ENCODE assay signal across 12 cellular contexts in genomic region chr6:111731404-111732195, GRCh38.
A peak's percentile ranks its signal among the peaks of the same experiment; 100 is the strongest.
DNase-seq lines count a peak whose midpoint lies in the region; ATAC-seq and TF ChIP-seq lines count a peak whose summit lies in the region.
"Had no signal": no experiment of that assay in that cellular context is flagged by ENCODE, and none has a peak within 500 bp of the region (broad histone marks: within the 10 kb centered on the region; RNA-seq: fewer than 3 reads in every experiment).

No MANE protein-coding gene starts in this region.

- H3K36me3 ChIP-seq in GM23338 (ENCODE audit: insufficient read depth) (peaks cover 7% of the 10 kb centered on the region; the same call in 1 of the 2 replicates), NT2/D1 (ENCODE audit: insufficient read depth, insufficient read length, low read length) (peaks cover 5% of the 10 kb centered on the region), A673 (ENCODE audit: insufficient read depth, low read length, poor library complexity, severe bottlenecking) (no peaks in the 10 kb centered on the region)

- H3K27me3 ChIP-seq in GM23338 (ENCODE audit: insufficient read depth) (no peaks in the 10 kb centered on the region), NT2/D1 (ENCODE audit: insufficient read depth, insufficient read length) (no peaks in the 10 kb centered on the region), A673 (replicated peaks; ENCODE audit: insufficient read depth, low read depth, low read length, poor library complexity) (no peaks in the 10 kb centered on the region)

- no peaks in the 10 kb centered on the region for H4K20me1 ChIP-seq in GM23338 (replicated peaks; ENCODE audit: insufficient read depth)

- POLR2A ChIA-PET in A673 (lab: Charles Lee; ENCODE audit: low non-redundant PET): no interaction called here

- H3K4me3 Mint-ChIP-seq in GM23338 (no peak overlapping the region), endothelial cell (ENCODE audit: unreplicated experiment) (peak overlapping the region; percentile 60), neural crest cell (peak overlapping the region; percentile 73)
- H3K4me3 Mint-ChIP-seq: activated naive CD8-positive, alpha-beta T cell treated with anti-CD3 and anti-CD28 coated beads, Interleukin-2, amount 10 ng/mL, durations not matched to agents 7 days and 5 days had no signal

- H3K9ac ChIP-seq in NT2/D1 (ENCODE audit: insufficient read length, low read depth): no peak overlapping the region

- intact Hi-C loops in A673 (cut with micrococcal nuclease; ENCODE audit: unreplicated experiment): no loop called here

- peaks cover 8% of the 10 kb centered on the region; the same call in 1 of the 2 replicates for H3F3A ChIP-seq in GM23338 (replicated peaks; ENCODE audit: low read depth)

- H3K27me3 Mint-ChIP-seq in GM23338 (ENCODE audit: insufficient read depth, low read depth, poor library complexity): peaks cover 3% of the 10 kb centered on the region
- peaks cover 17% of the 10 kb centered on the region for H3K27me3 Mint-ChIP-seq in endothelial cell (ENCODE audit: unreplicated experiment)
- no peaks in the 10 kb centered on the region for H3K27me3 Mint-ChIP-seq in neural crest cell (ENCODE audit: low read depth)
- H3K27me3 Mint-ChIP-seq: activated naive CD8-positive, alpha-beta T cell treated with anti-CD3 and anti-CD28 coated beads, Interleukin-2, amount 10 ng/mL, durations not matched to agents 7 days and 5 days had no signal

- H3K4me1 ChIP-seq in GM23338 (ENCODE audit: insufficient read depth) (peaks cover 15% of the 10 kb centered on the region), NT2/D1 (ENCODE audit: insufficient read depth, insufficient read length) (no peaks in the 10 kb centered on the region), A673 (ENCODE audit: insufficient read depth, low read length, poor library complexity, severe bottlenecking) (no peaks in the 10 kb centered on the region)

- H3K36me3 Mint-ChIP-seq in GM23338 (ENCODE audit: low read depth): peaks cover 35% of the 10 kb centered on the region
- peaks cover 54% of the 10 kb centered on the region for H3K36me3 Mint-ChIP-seq in endothelial cell (ENCODE audit: low read depth, unreplicated experiment)
- peaks cover 35% of the 10 kb centered on the region for H3K36me3 Mint-ChIP-seq in neural crest cell (ENCODE audit: low read depth)

- H3K79me2 ChIP-seq in GM23338 (replicated peaks; ENCODE audit: insufficient read depth): peaks cover 53% of the 10 kb centered on the region

- peak; percentile 68 for DNase-seq in GM23338 (ENCODE audit: low spot score)
- peak; percentile 23 for DNase-seq in NT2/D1 (ENCODE audit: low read depth, low spot score)
- no peak for DNase-seq in endothelial cell (ENCODE audit: low spot score)
- DNase-seq in neural crest cell (ENCODE audit: low read depth, low spot score): peak; percentile 44
- DNase-seq in A673 (ENCODE audit: low spot score): no peak
- DNase-seq in DMS153 treated with DMSO at 0.1 percent for 48 hours (lab: John Stamatoyannopoulos, UW; ENCODE audit: unreplicated experiment): no peak
- DNase-seq: activated naive CD8-positive, alpha-beta T cell treated with anti-CD3 and anti-CD28 coated beads, Interleukin-2, amount 10 ng/mL, durations not matched to agents 7 days and 5 days; NCI-H1105; PC-3 had no signal

- peaks cover 3% of the 10 kb centered on the region; the same call in 1 of the 2 replicates for H3K9me2 ChIP-seq in GM23338 (ENCODE audit: insufficient read depth)

- peaks cover 25% of the 10 kb centered on the region for H3K9me3 Mint-ChIP-seq in GM23338
- H3K9me3 Mint-ChIP-seq in endothelial cell (ENCODE audit: unreplicated experiment): no peaks in the 10 kb centered on the region
- peaks cover 9% of the 10 kb centered on the region for H3K9me3 Mint-ChIP-seq in neural crest cell

- CTCF ChIA-PET in A673 (lab: Charles Lee): no interaction called here

- ATAC-seq in GM23338 (peak; percentile 84), HG03565 (IDR thresholded peaks at IDR 0.05; ENCODE audit: unreplicated experiment) (no peak), HG03571 (IDR thresholded peaks at IDR 0.05; ENCODE audit: unreplicated experiment) (no peak)
- ATAC-seq: PC-3 had no signal

- H3K9me3 ChIP-seq in NT2/D1 (ENCODE audit: insufficient read depth, low read length) (peaks cover 27% of the 10 kb centered on the region), A673 (ENCODE audit: low read depth, low read length, poor library complexity, severe bottlenecking) (no peaks in the 10 kb centered on the region)

- TF ChIP-seq CTCF in GM23338 (conservative IDR thresholded peaks at IDR 0.05; ENCODE audit: low read depth in 2 of 2): no peak
- no peak for TF ChIP-seq CTCF in endothelial cell (IDR thresholded peaks at IDR 0.05; ENCODE audit: unreplicated experiment)
- TF ChIP-seq CTCF in neural crest cell (conservative IDR thresholded peaks at IDR 0.05): no peak
- no peak for TF ChIP-seq CTCF in A673 (conservative IDR thresholded peaks at IDR 0.05; ENCODE audit: low read depth, low read length)

- 0 out of 2 replicates have a peak overlapping the region, but pooled peaks have one; percentile 5 for H3K4me3 ChIP-seq in GM23338
- no peak overlapping the region for H3K4me3 ChIP-seq in NT2/D1 (ENCODE audit: insufficient read length, low read depth)
- no peak overlapping the region for H3K4me3 ChIP-seq in A673 (ENCODE audit: low read depth, low read length, poor library complexity, severe bottlenecking)
- H3K4me3 ChIP-seq: lung had no signal

- peak overlapping the region; percentile 70 for H3K27ac Mint-ChIP-seq in GM23338
- peak overlapping the region; percentile 43 for H3K27ac Mint-ChIP-seq in endothelial cell (ENCODE audit: unreplicated experiment)
- H3K27ac Mint-ChIP-seq in neural crest cell (ENCODE audit: unreplicated experiment): peak overlapping the region; percentile 93

- H2AFZ ChIP-seq in GM23338: no peak overlapping the region

- peaks cover 31% of the 10 kb centered on the region for H3K4me1 Mint-ChIP-seq in GM23338
- H3K4me1 Mint-ChIP-seq in endothelial cell (ENCODE audit: unreplicated experiment): peaks cover 55% of the 10 kb centered on the region
- H3K4me1 Mint-ChIP-seq in neural crest cell: peaks cover 76% of the 10 kb centered on the region

- peak overlapping the region; percentile 56 for H3K4me2 ChIP-seq in GM23338

- BruUV-seq in A673 (replicated peaks; lab: Mats Ljungman, UMichigan): no TSS peak

- H3K27ac ChIP-seq in GM23338 (ENCODE audit: low read depth) (peak overlapping the region; percentile 56), A673 (ENCODE audit: low read depth, low read length, poor library complexity, severe bottlenecking) (no peak overlapping the region)

TF ChIP-seq in GM23338, 12 proteins besides CTCF, POLR2A, EP300 and RAD21 (continues in another document):
- TF ChIP-seq REST (IDR thresholded peaks at IDR 0.05; ENCODE audit: unreplicated experiment): no peak

Comparison
In these comparisons a context has a peak if more than half of its experiments do, and no peak if none do; other contexts are left out.
1. DNase-seq: peak in GM23338 (single experiment), NT2/D1 (single experiment) and neural crest cell (single experiment); none in endothelial cell (single experiment), A673 (single experiment) and DMS153 treated with DMSO at 0.1 percent for 48 hours (single experiment).
2. H3K27ac Mint-ChIP-seq: peak in every context shown above with its lines; median percentile 93 in neural crest cell; 70 in GM23338; 43 in endothelial cell.